ENCODE assay signal across 15 cellular contexts in genomic region chr9:102700936-102701335, GRCh38.
"Had no signal": no experiment of that assay in that cellular context is flagged by ENCODE, and none has a peak within 500 bp of the region (broad histone marks: within the 10 kb centered on the region; RNA-seq: fewer than 3 reads in every experiment).

No MANE protein-coding gene starts in this region.

- DNase-seq: activated CD4-positive, alpha-beta T cell treated with anti-CD3 and anti-CD28 coated beads for 4 hours; activated CD8-positive, alpha-beta memory T cell treated with anti-CD3 and anti-CD28 coated beads, Interleukin-2, amount 50 U/mL, for 48 hours; activated CD8-positive, alpha-beta T cell treated with anti-CD3 and anti-CD28 coated beads, Interleukin-2, amount 10 ng/mL, durations not matched to agents 7 days and 5 days; activated naive CD8-positive, alpha-beta T cell treated with anti-CD3 and anti-CD28 coated beads, Interleukin-2, amount 50 U/mL, for 24 hours; head of caudate nucleus; left colon; naive B cell; pancreas; stimulated activated CD4-positive, alpha-beta T cell treated with anti-CD3 and anti-CD28 coated beads, Interleukin-4, amount 100 ng/mL, for 24 hours; testis; WERI-Rb-1 had no signal

- H3K4me3 ChIP-seq: ascending aorta, cardiac muscle cell, lung, pancreas, testis had no signal

- ATAC-seq: activated CD8-positive, alpha-beta T cell treated with anti-CD3 and anti-CD28 coated beads, Interleukin-2, amount 10 ng/mL, durations not matched to agents 7 days and 5 days; activated naive CD8-positive, alpha-beta T cell treated with anti-CD3 and anti-CD28 coated beads, Interleukin-2, amount 50 U/mL, for 24 hours; foreskin keratinocyte; left colon; pancreas had no signal
